In the genomic region with DNA sequence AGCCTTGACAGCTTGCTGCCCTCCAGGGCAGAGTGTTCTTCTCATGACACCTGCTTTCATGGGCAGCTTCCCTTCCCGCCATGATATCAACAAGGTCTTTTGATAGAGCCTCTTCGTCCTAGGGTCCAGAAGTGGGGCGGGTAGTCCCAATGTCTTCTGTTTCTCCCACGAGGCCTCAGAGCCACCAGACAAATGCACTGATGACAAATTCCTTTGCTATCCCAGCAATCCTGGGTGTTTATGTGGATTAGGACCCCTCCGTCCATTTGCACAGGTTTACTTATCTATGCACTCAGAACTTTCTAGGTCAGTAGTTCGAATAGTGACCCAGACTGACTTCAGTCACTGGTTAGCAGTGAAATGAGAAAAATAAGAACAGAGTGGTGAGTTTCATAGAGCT, we compare ENCODE assay signal across 8 cellular contexts. TPM values are rescaled to one million over a fixed set of nuclear protein-coding genes. Genes with fewer than 3 reads are reported as not detected.
"Had no signal": no experiment of that assay in that cellular context is flagged by ENCODE, and none has a peak within 500 bp of the region (broad histone marks: within the 10 kb centered on the region; RNA-seq: fewer than 3 reads in every experiment).

No MANE protein-coding gene starts in this region.

- DNase-seq: GM23248, GOT3, HCEC 1CT, KBM-7 had no signal

- H3K4me3 ChIP-seq: GM23248 had no signal

- H3K9ac ChIP-seq: GM23248 had no signal

- H3K27ac ChIP-seq: GM23248 had no signal

- FAIRE-seq: H54, HTR-8/SVneo had no signal

- H2AFZ ChIP-seq: GM23248 had no signal

RNA-seq across cellular contexts. Expression of gene PRMT8, which starts 52.6 kb away (rescaled TPM):
- total RNA-seq: GM23248, HT-29 had no signal
- polyA plus RNA-seq: GM23248, IgD-negative memory B cell had no signal
